8 cellular contexts compared by ENCODE assay signal in the genomic region with DNA sequence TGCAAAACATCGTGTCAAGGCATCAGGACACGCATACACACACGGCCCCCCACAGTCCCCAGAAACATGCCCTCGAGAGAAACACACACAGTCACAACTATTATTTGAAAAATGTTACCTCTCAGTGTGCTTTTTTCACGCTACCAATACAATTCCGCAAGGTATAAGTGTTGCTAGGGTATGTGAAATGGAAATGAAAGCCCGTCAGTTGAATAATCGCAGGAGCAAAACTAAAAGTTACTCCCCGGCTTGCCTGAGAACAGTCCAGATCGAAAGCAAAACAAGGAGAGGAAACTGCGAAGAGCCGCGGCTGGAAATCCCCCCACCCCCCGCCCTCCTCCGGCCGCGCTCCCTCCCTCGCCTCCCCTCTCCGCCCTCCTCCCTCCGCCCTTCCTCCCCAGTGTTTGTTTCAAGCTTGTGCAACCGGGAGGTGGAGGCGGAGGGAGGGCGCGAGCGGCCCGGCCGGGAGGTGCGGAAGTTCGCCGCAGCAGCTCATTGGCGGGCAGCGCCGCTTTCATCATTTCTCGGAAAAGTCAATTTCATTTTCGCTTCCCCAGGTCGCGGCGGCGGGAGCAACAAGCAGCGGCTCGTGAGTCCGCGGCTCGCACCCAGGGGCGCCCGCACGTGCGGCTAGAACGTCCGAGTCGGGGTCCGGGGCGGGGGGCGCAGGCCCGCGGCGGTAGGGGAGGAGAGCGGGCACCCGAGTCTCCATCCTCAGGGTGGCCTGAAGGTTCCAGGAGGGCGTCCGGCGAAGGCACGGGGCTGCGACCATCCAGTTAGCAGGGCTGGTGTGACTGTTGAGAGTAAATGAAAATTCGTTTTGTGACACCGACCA. TPM values are rescaled to one million over a fixed set of nuclear protein-coding genes. Genes with fewer than 3 reads are reported as not detected.
DNase-seq lines count a peak whose midpoint lies in the region; ATAC-seq and TF ChIP-seq lines count a peak whose summit lies in the region.

A gene (minus strand): TSS at position 290 of the 835 bp plus-strand sequence. CDS start 45,486 bp downstream, outside the sequence.

- peaks cover 2% of the 10 kb centered on the region; the same call in 1 of the 2 replicates for H3K4me1 ChIP-seq in H9 (ENCODE audit: insufficient read depth, low read length)

- peak within 1 kb of the TSS; percentile 90 for H3K14ac ChIP-seq in H9 (ENCODE audit: insufficient read depth, low read length)

- no peak within 1 kb of the TSS for H4K8ac ChIP-seq in H9 (replicated peaks; ENCODE audit: insufficient read length, low read depth, low read length)

- H3T11ph ChIP-seq in H9 (ENCODE audit: low read length) = no peak within 1 kb of the TSS

- H2AK5ac ChIP-seq in H9 (ENCODE audit: insufficient read length, low read length) = no peak within 1 kb of the TSS

- peak within 1 kb of the TSS; percentile 69 for H3K9ac ChIP-seq in H9 (ENCODE audit: extremely low read depth, insufficient read length, low read length)

- H3K9me3 Mint-ChIP-seq in H9 = no peaks in the 10 kb centered on the region; a peak in 1 of 5 replicates
- no peaks in the 10 kb centered on the region for H3K9me3 Mint-ChIP-seq in nephron

- H4K20me1 ChIP-seq in H9 (ENCODE audit: control insufficient read depth, insufficient read depth, insufficient read length) = no peaks in the 10 kb centered on the region

- DNase-seq in ELR (ENCODE audit: low read depth) (peak; percentile 95), H9 (peak; percentile 95), M059J (ENCODE audit: low read depth) (peak; percentile 94), SHP77 treated with DMSO at 0.1 percent for 48 hours (lab: John Stamatoyannopoulos, UW) (peak; percentile 39), fibroblast of the aortic adventitia (ENCODE audit: low read depth) (peak; percentile 97)
- DNase-seq in activated effector memory CD4-positive, alpha-beta T cell treated with anti-CD3 and anti-CD28 coated beads, Interleukin-2, amount 50 U/mL, for 16 hours = peak; percentile 98
- DNase-seq in stimulated activated naive CD8-positive, alpha-beta T cell treated with anti-CD3 and anti-CD28 coated beads, Interleukin-15, Interleukin-2, amounts not matched to agents 100 U/mL and 50 U/mL, for 24 hours = peak; percentile 96

- peaks cover 12% of the 10 kb centered on the region; the same call in 1 of the 2 replicates for H3K79me2 ChIP-seq in H9 (ENCODE audit: insufficient read depth, low read length)

- peak within 1 kb of the TSS; percentile 52 for H3K23ac ChIP-seq in H9 (ENCODE audit: insufficient read length, low read depth, low read length)

- WGBS in H9 (ENCODE audit: extremely low coverage, insufficient read length, low lambda C conversion rate) = no CpG with 5 or more reads among the region's 66 CpGs

- no peaks in the 10 kb centered on the region for H3K27me3 ChIP-seq in H9 (ENCODE audit: insufficient read depth, low read length)

- no peak within 1 kb of the TSS for H3K4ac ChIP-seq in H9 (ENCODE audit: low read depth, low read length)

- peak; percentile 78 for ATAC-seq in stimulated activated naive CD8-positive, alpha-beta T cell treated with anti-CD3 and anti-CD28 coated beads, Interleukin-15, Interleukin-2, amounts not matched to agents 100 U/mL and 50 U/mL, for 24 hours

- H4K91ac ChIP-seq in H9 (ENCODE audit: insufficient read length, low read depth, low read length) = no peak within 1 kb of the TSS

- no peaks in the 10 kb centered on the region for H3K27me3 Mint-ChIP-seq in H9 (ENCODE audit: low read depth)
- H3K27me3 Mint-ChIP-seq in nephron (ENCODE audit: low read depth) = no peaks in the 10 kb centered on the region

- H2BK12ac ChIP-seq in H9 (ENCODE audit: insufficient read length, low read depth, low read length) = no peak within 1 kb of the TSS

- peak within 1 kb of the TSS; percentile 90 to 98 for H3K4me3 Mint-ChIP-seq in H9
- peak within 1 kb of the TSS; percentile 98 to 100 (median 99) for H3K4me3 Mint-ChIP-seq in nephron

- no peak within 1 kb of the TSS for H3K56ac ChIP-seq in H9 (ENCODE audit: insufficient read length, low read depth, low read length)

- H3K4me1 Mint-ChIP-seq in H9 = peaks cover 26 to 28% of the 10 kb centered on the region in 2 experiments
- peaks cover 33% of the 10 kb centered on the region for H3K4me1 Mint-ChIP-seq in nephron

- H3K27ac Mint-ChIP-seq in H9 = peak within 1 kb of the TSS; percentile 83 to 96 (median 89)
- H3K27ac Mint-ChIP-seq in nephron = peak within 1 kb of the TSS; percentile 98 to 99 (median 99)

- H2BK20ac ChIP-seq in H9 (ENCODE audit: low read depth, low read length, poor library complexity, severe bottlenecking) = no peak within 1 kb of the TSS

- H3K9me3 ChIP-seq in H9 (ENCODE audit: control insufficient read depth, low read depth, low read length) = no peaks in the 10 kb centered on the region

- H3K23me2 ChIP-seq in H9 (ENCODE audit: insufficient read length, low read depth, low read length, poor library complexity, severe bottlenecking) = peaks cover 21% of the 10 kb centered on the region

- peak within 1 kb of the TSS; percentile 91 for H3K18ac ChIP-seq in H9 (ENCODE audit: insufficient read length, low read depth, low read length)

- H4K5ac ChIP-seq in H9 (ENCODE audit: insufficient read length, low read depth, low read length) = no peak within 1 kb of the TSS

- peak within 1 kb of the TSS; percentile 26 for H3K27ac ChIP-seq in H9 (ENCODE audit: insufficient read length, low read depth, low read length)

- H2BK5ac ChIP-seq in H9 (ENCODE audit: insufficient read length, low read length) = no peak within 1 kb of the TSS

- peaks cover 0 to 5% (median 0%) of the 10 kb centered on the region in 3 experiments; a peak in 3 of 7 replicates for H3K36me3 Mint-ChIP-seq in H9 (ENCODE audit: insufficient read depth in 1 of 3, low read depth in 3 of 3)
- H3K36me3 Mint-ChIP-seq in nephron (ENCODE audit: low read depth) = no peaks in the 10 kb centered on the region

- TF ChIP-seq CTCF in H9 (conservative IDR thresholded peaks at IDR 0.05) (no peak), fibroblast of the aortic adventitia (IDR thresholded peaks at IDR 0.05; ENCODE audit: insufficient read depth, low read length) (no peak), nephron (IDR thresholded peaks at IDR 0.05; ENCODE audit: unreplicated experiment in 3 of 3) (peak in 1 of 3 experiments; percentile 16)

- H3K4me3 ChIP-seq in fibroblast of the aortic adventitia (ENCODE audit: low read depth, low read length) = peak within 1 kb of the TSS; percentile 97

- H2AFZ ChIP-seq in H9 (ENCODE audit: low read length) = no peak within 1 kb of the TSS

- peak within 1 kb of the TSS; percentile 86 for H3K4me2 ChIP-seq in H9 (ENCODE audit: insufficient read depth, insufficient read length, low read length)

- H2BK120ac ChIP-seq in H9 (ENCODE audit: low read depth, low read length, poor library complexity, severe bottlenecking) = no peak within 1 kb of the TSS

- H3K79me1 ChIP-seq in H9 (ENCODE audit: insufficient read depth, low read depth, low read length, poor library complexity, severe bottlenecking) = no peaks in the 10 kb centered on the region

- H2BK15ac ChIP-seq in H9 (ENCODE audit: low read depth, low read length) = no peak within 1 kb of the TSS

RNA-seq across cellular contexts. Expression of the gene that starts here (rescaled TPM):
- 13.3 and 13.5 TPM in 2 replicates for total RNA-seq in H9 (2021)
- 40.1 and 40.6 TPM in 2 replicates for total RNA-seq in M059J (2014; rRNA removed; shearing (Covaris generic))
- 16.8 and 35.2 TPM in 2 replicates for total RNA-seq in fibroblast of the aortic adventitia (ENCODE audit: low replicate concordance)

Comparison
In these comparisons a context has a peak if more than half of its experiments do, and no peak if none do; other contexts are left out.
1. Peak in every context shown above with its lines: DNase-seq, ATAC-seq, H3K4me3 ChIP-seq and H3K27ac ChIP-seq.
2. DNase-seq: peak in every context shown above with its lines; median percentile 98 in activated effector memory CD4-positive, alpha-beta T cell treated with anti-CD3 and anti-CD28 coated beads, Interleukin-2, amount 50 U/mL, for 16 hours; 97 in fibroblast of the aortic adventitia; 96 in stimulated activated naive CD8-positive, alpha-beta T cell treated with anti-CD3 and anti-CD28 coated beads, Interleukin-15, Interleukin-2, amounts not matched to agents 100 U/mL and 50 U/mL, for 24 hours; 95 in ELR; 95 in H9; 94 in M059J; 39 in SHP77 treated with DMSO at 0.1 percent for 48 hours.